ENCODE assay signal across 12 cellular contexts in the genomic region with DNA sequence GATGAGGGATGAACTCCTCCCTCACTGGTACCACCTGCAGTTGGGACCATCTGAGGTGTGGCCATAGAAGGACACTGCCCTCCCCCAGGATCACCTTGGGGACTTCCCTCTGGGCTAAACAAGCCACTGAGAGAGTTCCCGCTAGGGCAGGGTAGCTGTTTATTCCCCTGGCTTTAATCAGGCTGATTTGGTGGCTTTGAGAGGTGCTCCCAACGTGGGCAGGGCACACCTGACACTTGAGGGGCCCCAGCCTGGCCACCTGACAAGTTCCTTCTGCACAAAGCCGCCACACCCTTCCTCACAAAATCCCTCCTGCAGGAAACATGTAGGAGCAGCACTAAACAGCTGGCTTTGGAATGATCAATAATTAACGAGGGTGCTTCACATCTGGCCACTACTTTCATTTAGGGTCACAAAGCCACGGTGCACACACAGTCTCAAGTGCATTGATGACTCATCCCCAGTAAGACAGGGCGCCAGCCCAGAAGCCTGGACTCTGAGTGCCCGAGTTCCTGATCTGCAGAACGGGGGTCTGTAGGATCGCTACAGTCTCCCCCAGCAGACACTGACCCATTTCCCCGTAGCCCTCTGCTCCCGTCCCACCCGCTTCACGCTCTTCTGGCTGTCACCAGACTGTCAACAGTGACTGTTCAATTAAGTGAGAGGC.
DNase-seq lines count a peak whose midpoint lies in the region; ATAC-seq and TF ChIP-seq lines count a peak whose summit lies in the region.
"Had no signal": no experiment of that assay in that cellular context is flagged by ENCODE, and none has a peak within 500 bp of the region (broad histone marks: within the 10 kb centered on the region; RNA-seq: fewer than 3 reads in every experiment).

No MANE protein-coding gene starts in this region.

- H3K9me3 Mint-ChIP-seq in chondrocyte (ENCODE audit: low read depth) (no peaks in the 10 kb centered on the region), glutamatergic neuron (ENCODE audit: unreplicated experiment) (peaks cover 3% of the 10 kb centered on the region)
- H3K9me3 Mint-ChIP-seq in natural killer cell treated with Interleukin-12 subunit alpha and Interleukin-12 subunit beta and Interleukin-15 and Interleukin-18, amount 100 ng/mL, for 72 hours, result no peaks in the 10 kb centered on the region

- H3K27me3 Mint-ChIP-seq in chondrocyte (ENCODE audit: low read depth) (no peaks in the 10 kb centered on the region), glutamatergic neuron (ENCODE audit: unreplicated experiment) (peaks cover 5% of the 10 kb centered on the region)
- no peaks in the 10 kb centered on the region for H3K27me3 Mint-ChIP-seq in natural killer cell treated with Interleukin-12 subunit alpha and Interleukin-12 subunit beta and Interleukin-15 and Interleukin-18, amount 100 ng/mL, for 72 hours

- no peak overlapping the region for H4K91ac ChIP-seq in trophoblast cell (ENCODE audit: low read depth, low read length)

- DNase-seq in CD1c-positive myeloid dendritic cell (ENCODE audit: extremely low spot score), result peak; percentile 47
- DNase-seq in chondrocyte (ENCODE audit: low spot score), result peak; percentile 76
- no peak for DNase-seq in natural killer cell treated with Interleukin-12 subunit alpha and Interleukin-12 subunit beta and Interleukin-15 and Interleukin-18, amount 100 ng/mL, for 72 hours (ENCODE audit: low spot score)
- no peak for DNase-seq in glutamatergic neuron
- DNase-seq in trophoblast cell, result no peak
- no peak for DNase-seq in cerebellar cortex (ENCODE audit: low spot score)
- DNase-seq: activated naive CD4-positive, alpha-beta T cell treated with Interleukin-2 at 50 U/mL for 16 hours; DND-41; T-helper 1 cell had no signal

- no peak overlapping the region for H2BK12ac ChIP-seq in trophoblast cell (ENCODE audit: low read length)

- no peak overlapping the region for H2AK5ac ChIP-seq in trophoblast cell (ENCODE audit: low read length)

- H3K9me3 ChIP-seq in trophoblast cell (ENCODE audit: insufficient read depth, low read depth, low read length), result no peaks in the 10 kb centered on the region
- H3K9me3 ChIP-seq: right lobe of liver had no signal

- H3K4me1 Mint-ChIP-seq in chondrocyte (ENCODE audit: low read depth) (peaks cover 94% of the 10 kb centered on the region), glutamatergic neuron (ENCODE audit: low read depth, unreplicated experiment) (peaks cover 20% of the 10 kb centered on the region)
- H3K4me1 Mint-ChIP-seq in natural killer cell treated with Interleukin-12 subunit alpha and Interleukin-12 subunit beta and Interleukin-15 and Interleukin-18, amount 100 ng/mL, for 72 hours (ENCODE audit: low read depth in 2 of 2), result peaks cover 53 to 60% of the 10 kb centered on the region in 2 donors

- peak overlapping the region; percentile 98 for H3K27ac Mint-ChIP-seq in chondrocyte (ENCODE audit: unreplicated experiment)
- peak overlapping the region in 1 of 2 donors; percentile 50 for H3K27ac Mint-ChIP-seq in natural killer cell treated with Interleukin-12 subunit alpha and Interleukin-12 subunit beta and Interleukin-15 and Interleukin-18, amount 100 ng/mL, for 72 hours
- no peak overlapping the region for H3K27ac Mint-ChIP-seq in glutamatergic neuron (ENCODE audit: unreplicated experiment)

- no peak overlapping the region for H3K4ac ChIP-seq in trophoblast cell (ENCODE audit: low read depth, low read length)

- H3K79me2 ChIP-seq in trophoblast cell (ENCODE audit: control insufficient read depth, insufficient read depth, low read length, poor library complexity), result no peaks in the 10 kb centered on the region

- no peak overlapping the region for H3K9ac ChIP-seq in trophoblast cell (ENCODE audit: low read length)

- H3K4me2 ChIP-seq in trophoblast cell (ENCODE audit: low read length), result no peak overlapping the region

- no peaks in the 10 kb centered on the region for H3K36me3 ChIP-seq in trophoblast cell (ENCODE audit: control insufficient read depth in 1 of 2, insufficient read depth in 2 of 2, low read length in 2 of 2)
- H3K36me3 ChIP-seq: right lobe of liver had no signal

- H3K79me1 ChIP-seq in trophoblast cell (ENCODE audit: low read length), result no peaks in the 10 kb centered on the region

- H2BK5ac ChIP-seq in trophoblast cell (ENCODE audit: low read depth, low read length, poor library complexity), result no peak overlapping the region

- H3K4me3 Mint-ChIP-seq in chondrocyte (ENCODE audit: unreplicated experiment), result no peak overlapping the region
- H3K4me3 Mint-ChIP-seq in natural killer cell treated with Interleukin-12 subunit alpha and Interleukin-12 subunit beta and Interleukin-15 and Interleukin-18, amount 100 ng/mL, for 72 hours, result no peak overlapping the region
- H3K4me3 Mint-ChIP-seq in glutamatergic neuron (ENCODE audit: unreplicated experiment), result no peak overlapping the region

- H3K27ac ChIP-seq in trophoblast cell (ENCODE audit: low read depth, low read length), result no peak overlapping the region
- H3K27ac ChIP-seq: right lobe of liver had no signal

- H3K36me3 Mint-ChIP-seq in chondrocyte (ENCODE audit: low read depth) (peaks cover 8% of the 10 kb centered on the region), glutamatergic neuron (ENCODE audit: unreplicated experiment) (peaks cover 4% of the 10 kb centered on the region)
- no peaks in the 10 kb centered on the region for H3K36me3 Mint-ChIP-seq in natural killer cell treated with Interleukin-12 subunit alpha and Interleukin-12 subunit beta and Interleukin-15 and Interleukin-18, amount 100 ng/mL, for 72 hours

- no peak overlapping the region for H4K8ac ChIP-seq in trophoblast cell (ENCODE audit: low read depth, low read length)

- H4K12ac ChIP-seq in trophoblast cell (ENCODE audit: low read depth, low read length), result no peak overlapping the region

- H3K23ac ChIP-seq in trophoblast cell (ENCODE audit: low read length), result no peak overlapping the region

- H3K4me1 ChIP-seq in trophoblast cell (ENCODE audit: control insufficient read depth in 1 of 2, insufficient read depth in 2 of 2, low read length in 2 of 2), result no peaks in the 10 kb centered on the region
- H3K4me1 ChIP-seq: right lobe of liver had no signal

- H3K27me3 ChIP-seq in trophoblast cell (ENCODE audit: insufficient read depth, low read length), result no peaks in the 10 kb centered on the region
- H3K27me3 ChIP-seq: right lobe of liver had no signal

- ATAC-seq in HG03354 (IDR thresholded peaks at IDR 0.05; ENCODE audit: poor library complexity, severe bottlenecking, unreplicated experiment) (peak; percentile 57), HG02884 (IDR thresholded peaks at IDR 0.05; ENCODE audit: unreplicated experiment) (no peak)
- peak; percentile 75 to 76 for ATAC-seq in natural killer cell treated with Interleukin-12 subunit alpha and Interleukin-12 subunit beta and Interleukin-15 and Interleukin-18, amount 100 ng/mL, for 72 hours

- no peak for TF ChIP-seq CTCF in chondrocyte (IDR thresholded peaks at IDR 0.05)
- no peak for TF ChIP-seq CTCF in glutamatergic neuron (IDR thresholded peaks at IDR 0.05; ENCODE audit: partially characterized antibody, unreplicated experiment)

- H3K18ac ChIP-seq in trophoblast cell (ENCODE audit: low read length), result no peak overlapping the region

- no peak overlapping the region for H3K14ac ChIP-seq in trophoblast cell (ENCODE audit: low read length)

- no CpG with 5 or more reads among the region's 13 CpGs for WGBS in trophoblast cell (ENCODE audit: extremely low coverage, insufficient coverage, insufficient read length)

- no peak overlapping the region for H3K4me3 ChIP-seq in trophoblast cell (ENCODE audit: low read depth, low read length)
- H3K4me3 ChIP-seq: right lobe of liver had no signal

- no peak overlapping the region for H2AFZ ChIP-seq in trophoblast cell (ENCODE audit: insufficient read depth, low read length, poor library complexity)

- no peak overlapping the region for H2BK120ac ChIP-seq in trophoblast cell (ENCODE audit: insufficient read depth, low read length, poor library complexity)

Comparison
In these comparisons a context has a peak if more than half of its experiments do, and no peak if none do; other contexts are left out.
1. DNase-seq: peak in CD1c-positive myeloid dendritic cell (single experiment) and chondrocyte (single experiment); none in natural killer cell treated with Interleukin-12 subunit alpha and Interleukin-12 subunit beta and Interleukin-15 and Interleukin-18, amount 100 ng/mL, for 72 hours (single experiment), glutamatergic neuron (single experiment), trophoblast cell (0 of 2) and cerebellar cortex (single experiment).